In genomic region chr7:116592445-116592844, GRCh38 we compare ENCODE assay signal across 10 cellular contexts.
DNase-seq lines count a peak whose midpoint lies in the region; ATAC-seq, FAIRE-seq and TF ChIP-seq lines count a peak whose summit lies in the region.
"Had no signal": no experiment of that assay in that cellular context is flagged by ENCODE, and none has a peak within 500 bp of the region (broad histone marks: within the 10 kb centered on the region; RNA-seq: fewer than 3 reads in every experiment).

No MANE protein-coding gene starts in this region.

- H3K27me3 Mint-ChIP-seq in CD8-positive, alpha-beta T cell (ENCODE audit: low read depth), result peaks cover 32% of the 10 kb centered on the region
- H3K27me3 Mint-ChIP-seq in activated CD4-positive, alpha-beta memory T cell treated with anti-CD3 and anti-CD28 coated beads for 36 hours, result peaks cover 31% of the 10 kb centered on the region

- H3K4me3 Mint-ChIP-seq in CD8-positive, alpha-beta T cell, result peak overlapping the region; percentile 38
- H3K4me3 Mint-ChIP-seq in activated CD4-positive, alpha-beta memory T cell treated with anti-CD3 and anti-CD28 coated beads for 36 hours, result no peak overlapping the region

- H3K27me3 ChIP-seq in CD8-positive, alpha-beta T cell (ENCODE audit: insufficient read depth, low read length), result no peaks in the 10 kb centered on the region
- H3K27me3 ChIP-seq in pancreas, result no peaks in the 10 kb centered on the region

- H3K4me3 ChIP-seq in CD8-positive, alpha-beta T cell (ENCODE audit: low read depth, low read length), result no peak overlapping the region
- H3K4me3 ChIP-seq in pancreas, result peak overlapping the region in 2 of 4 donors; percentile 7 to 17

- peaks cover 4% of the 10 kb centered on the region for H3K4me1 ChIP-seq in CD8-positive, alpha-beta T cell (ENCODE audit: insufficient read depth, low read length)
- H3K4me1 ChIP-seq in pancreas, result peaks cover 0 to 17% (median 14%) of the 10 kb centered on the region in 3 donors

- H3K27ac Mint-ChIP-seq in CD8-positive, alpha-beta T cell, result no peak overlapping the region
- H3K27ac Mint-ChIP-seq in activated CD4-positive, alpha-beta memory T cell treated with anti-CD3 and anti-CD28 coated beads for 36 hours, result no peak overlapping the region

- no peaks in the 10 kb centered on the region for H3K9me3 Mint-ChIP-seq in CD8-positive, alpha-beta T cell
- no peaks in the 10 kb centered on the region for H3K9me3 Mint-ChIP-seq in activated CD4-positive, alpha-beta memory T cell treated with anti-CD3 and anti-CD28 coated beads for 36 hours

- ATAC-seq in CD8-positive, alpha-beta T cell, result no peak
- ATAC-seq in pancreas, result peak; percentile 70 to 82 (median 74)

- no peak overlapping the region for H3K27ac ChIP-seq in CD8-positive, alpha-beta T cell (ENCODE audit: low read depth, low read length)
- H3K27ac ChIP-seq in pancreas, result no peak overlapping the region

- H3K4me1 Mint-ChIP-seq in CD8-positive, alpha-beta T cell (ENCODE audit: low read depth), result peaks cover 16% of the 10 kb centered on the region
- peaks cover 21% of the 10 kb centered on the region for H3K4me1 Mint-ChIP-seq in activated CD4-positive, alpha-beta memory T cell treated with anti-CD3 and anti-CD28 coated beads for 36 hours (ENCODE audit: low read depth)

- TF ChIP-seq CTCF in CD8-positive, alpha-beta T cell (IDR thresholded peaks at IDR 0.05), result no peak
- TF ChIP-seq CTCF in pancreas (IDR thresholded peaks at IDR 0.05), result no peak

- CTCF ChIA-PET in CD8-positive, alpha-beta T cell (lab: Charles Lee), result interaction anchor here (0.9 to 3.7 kb wide), 8 partner anchors 9 to 449 kb away, joined by 3 to 25 read pairs (median 6); no protein-coding TSS in a partner anchor
- CTCF ChIA-PET in activated CD4-positive, alpha-beta memory T cell treated with anti-CD3 and anti-CD28 coated beads for 36 hours (lab: Charles Lee), result interaction anchor here (0.6 to 3.3 kb wide), 22 partner anchors 9 to 536 kb away, joined by 3 to 81 read pairs (median 6); no protein-coding TSS in a partner anchor

- no peak for FAIRE-seq in pancreas (lab: Jason Lieb, UNC)

- DNase-seq in CD8-positive, alpha-beta T cell, result no peak
- peak; percentile 76 for DNase-seq in OCI-M1 (lab: John Stamatoyannopoulos, UW)
- peak; percentile 11 to 17 for DNase-seq in erythroblast (lab: John Stamatoyannopoulos, UW)
- DNase-seq in pancreas, result no peak
- no peak for DNase-seq in activated CD8-positive, alpha-beta memory T cell treated with anti-CD3 and anti-CD28 coated beads, Interleukin-2, amount 50 U/mL, for 48 hours
- DNase-seq in NOMO-1 treated with dmso at 0.1 percent for 144 hours (lab: John Stamatoyannopoulos, UW; ENCODE audit: unreplicated experiment), result no peak
- DNase-seq in DMS153 treated with DMSO at 0.1 percent for 48 hours (lab: John Stamatoyannopoulos, UW; ENCODE audit: unreplicated experiment), result no peak
- no peak for DNase-seq in activated CD4-positive, alpha-beta memory T cell treated with anti-CD3 and anti-CD28 coated beads for 36 hours
- DNase-seq: activated T-cell treated with anti-CD3 and anti-CD28 coated beads, Interleukin-2, amount 50 U/mL, for 48 hours; NCI-H1417 treated with DMSO at 0.1 percent for 48 hours had no signal

- no peaks in the 10 kb centered on the region for H3K9me3 ChIP-seq in CD8-positive, alpha-beta T cell (ENCODE audit: low read length)
- H3K9me3 ChIP-seq in pancreas, result no peaks in the 10 kb centered on the region

- H3K36me3 Mint-ChIP-seq in CD8-positive, alpha-beta T cell, result no peaks in the 10 kb centered on the region
- H3K36me3 Mint-ChIP-seq in activated CD4-positive, alpha-beta memory T cell treated with anti-CD3 and anti-CD28 coated beads for 36 hours, result no peaks in the 10 kb centered on the region

- no peak for TF ChIP-seq POLR2A in erythroblast (IDR thresholded peaks at IDR 0.05; ENCODE audit: low read length)

- POLR2A ChIA-PET in CD8-positive, alpha-beta T cell (lab: Charles Lee), result interaction anchor here (0.6 kb wide), 1 partner anchor 236 kb away, joined by 4 read pairs; no protein-coding TSS in a partner anchor
- POLR2A ChIA-PET in activated CD4-positive, alpha-beta memory T cell treated with anti-CD3 and anti-CD28 coated beads for 36 hours (lab: Charles Lee), result no interaction called here

- WGBS in pancreas, 2 donors, result 9% methylated on average over 8 of the region's 8 CpGs

- intact Hi-C loops in CD8-positive, alpha-beta T cell (cut with DNase I, micrococcal nuclease), result loop anchor here (5.0 kb wide), 1 partner anchor 215 kb away; no protein-coding TSS in a partner anchor
- intact Hi-C loops in pancreas (cut with DNase I), result no loop called here
- intact Hi-C loops in activated CD4-positive, alpha-beta memory T cell treated with anti-CD3 and anti-CD28 coated beads for 36 hours (cut with micrococcal nuclease), result loop anchor here (5.0 kb wide), 1 partner anchor 80 kb away; the partner anchor contains the start of gene MET

- no peaks in the 10 kb centered on the region for H3K36me3 ChIP-seq in CD8-positive, alpha-beta T cell (ENCODE audit: insufficient read depth, low read length)
- no peaks in the 10 kb centered on the region for H3K36me3 ChIP-seq in pancreas

Comparison
In these comparisons a context has a peak if more than half of its experiments do, and no peak if none do; other contexts are left out.
1. DNase-seq: peak in OCI-M1 (single experiment) and erythroblast (2 of 2); none in CD8-positive, alpha-beta T cell (0 of 7), pancreas (0 of 6), activated CD8-positive, alpha-beta memory T cell treated with anti-CD3 and anti-CD28 coated beads, Interleukin-2, amount 50 U/mL, for 48 hours (single experiment), NOMO-1 treated with dmso at 0.1 percent for 144 hours (single experiment), DMS153 treated with DMSO at 0.1 percent for 48 hours (single experiment) and activated CD4-positive, alpha-beta memory T cell treated with anti-CD3 and anti-CD28 coated beads for 36 hours (single experiment).
2. intact Hi-C loops: an anchor here in CD8-positive, alpha-beta T cell (5.0 kb wide) and activated CD4-positive, alpha-beta memory T cell treated with anti-CD3 and anti-CD28 coated beads for 36 hours (5.0 kb wide); none called in pancreas.